Comparison of ENCODE assay signal across 21 cellular contexts in the genomic region with DNA sequence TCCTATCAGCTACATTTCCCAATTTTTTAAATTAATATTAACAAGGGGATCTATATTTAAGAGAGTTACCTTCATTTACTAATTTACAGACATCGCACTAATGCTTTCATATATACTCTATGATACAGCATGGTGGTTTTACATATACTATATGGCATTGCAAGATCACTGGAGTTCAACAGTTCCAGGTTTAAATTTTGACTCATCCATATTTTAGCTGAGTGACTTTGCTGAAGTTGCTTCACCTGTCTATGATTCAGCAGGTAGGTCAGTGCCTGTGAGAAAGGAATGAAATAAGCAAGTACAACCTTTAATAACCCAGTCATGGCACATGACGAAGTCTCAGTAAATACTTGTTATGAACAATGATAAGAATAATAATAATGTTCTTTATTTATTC.
"Had no signal": no experiment of that assay in that cellular context is flagged by ENCODE, and none has a peak within 500 bp of the region (broad histone marks: within the 10 kb centered on the region; RNA-seq: fewer than 3 reads in every experiment).

No MANE protein-coding gene starts in this region.

- H3K36me3 Mint-ChIP-seq: activated naive CD4-positive, alpha-beta T cell treated with anti-CD3 and anti-CD28 coated beads, Interleukin-2, amount 50 U/mL, for 24 hours had no signal

- H3K9me3 Mint-ChIP-seq: activated naive CD4-positive, alpha-beta T cell treated with anti-CD3 and anti-CD28 coated beads, Interleukin-2, amount 50 U/mL, for 24 hours; dendritic cell treated with granulocyte-macrophage colony-stimulating factor and Interleukin-4, amounts not matched to agents 40 ng/mL and 50 ng/mL, for 4 days; nephron progenitor cell had no signal

- H3K4me3 ChIP-seq: cardiac muscle cell, tibial artery had no signal

- H3K27me3 ChIP-seq: tibial artery had no signal

- H3K9me3 ChIP-seq: tibial artery had no signal

- H3K36me3 ChIP-seq: cardiac muscle cell, tibial artery had no signal

- H3K4me1 ChIP-seq: tibial artery had no signal

- H3K27me3 Mint-ChIP-seq: dendritic cell treated with granulocyte-macrophage colony-stimulating factor and Interleukin-4, amounts not matched to agents 40 ng/mL and 50 ng/mL, for 4 days had no signal

- H3K4me3 Mint-ChIP-seq: activated naive CD4-positive, alpha-beta T cell treated with anti-CD3 and anti-CD28 coated beads, Interleukin-2, amount 50 U/mL, for 24 hours; dendritic cell treated with granulocyte-macrophage colony-stimulating factor and Interleukin-4, amounts not matched to agents 40 ng/mL and 50 ng/mL, for 4 days; nephron progenitor cell had no signal

- H3K27ac Mint-ChIP-seq: activated naive CD4-positive, alpha-beta T cell treated with anti-CD3 and anti-CD28 coated beads, Interleukin-2, amount 50 U/mL, for 24 hours; dendritic cell treated with granulocyte-macrophage colony-stimulating factor and Interleukin-4, amounts not matched to agents 40 ng/mL and 50 ng/mL, for 4 days; nephron progenitor cell had no signal

- H3K27ac ChIP-seq: cardiac muscle cell, tibial artery had no signal

- H3K4me1 Mint-ChIP-seq: activated naive CD4-positive, alpha-beta T cell treated with anti-CD3 and anti-CD28 coated beads, Interleukin-2, amount 50 U/mL, for 24 hours had no signal

- DNase-seq: activated CD4-positive, alpha-beta T cell treated with anti-CD3 and anti-CD28 coated beads for 48 hours; activated CD4-positive, CD25-positive, alpha-beta regulatory T cell; activated CD8-positive, alpha-beta memory T cell treated with anti-CD3 and anti-CD28 coated beads, Interleukin-2, amount 50 U/mL, for 48 hours; activated effector memory CD4-positive, alpha-beta T cell treated with Interleukin-2 at 50 U/mL for 16 hours; activated T-cell treated with anti-CD3 and anti-CD28 coated beads, Interleukin-2, amount 50 U/mL, for 48 hours; effector CD8-positive, alpha-beta T cell; foreskin melanocyte; glutamatergic neuron; hypothalamus; islet precursor cell; nephron progenitor cell; nucleus accumbens; posterior cingulate gyrus; stimulated activated CD4-positive, alpha-beta T cell treated with anti-CD3 and anti-CD28 coated beads, Interleukin-12 subunit alpha, Interleukin-12 subunit beta, amount 100 ng/mL, for 4 hours; stimulated activated CD4-positive, alpha-beta T cell treated with anti-CD3 and anti-CD28 coated beads, Interleukin-1b, Interleukin-23, amount 100 ng/mL, for 48 hours; stimulated activated naive CD8-positive, alpha-beta T cell treated with anti-CD3 and anti-CD28 coated beads, Interleukin-15, Interleukin-2, amounts not matched to agents 100 U/mL and 50 U/mL, for 24 hours; substantia nigra; tibial artery had no signal
